22 cellular contexts compared by ENCODE assay signal in genomic region chr16:88698694-88699045, GRCh38. TPM values are rescaled to one million over a fixed set of nuclear protein-coding genes. Genes with fewer than 3 reads are reported as not detected.
DNase-seq lines count a peak whose midpoint lies in the region; ATAC-seq, FAIRE-seq and TF ChIP-seq lines count a peak whose summit lies in the region.
"Had no signal": no experiment of that assay in that cellular context is flagged by ENCODE, and none has a peak within 500 bp of the region (broad histone marks: within the 10 kb centered on the region; RNA-seq: fewer than 3 reads in every experiment).

No MANE protein-coding gene starts in this region.

- no peaks in the 10 kb centered on the region for H3K9me1 ChIP-seq in K562 (ENCODE audit: control insufficient read depth, insufficient read depth, low read length)

- in situ Hi-C loops in K562 (cut with MboI): no loop called here

- ATAC-seq in K562: no peak
- no peak for ATAC-seq in left ventricle myocardium superior
- ATAC-seq: CD8-positive, alpha-beta T cell; SK-N-SH treated with all-trans-retinoic acid at 6 μM for 48 hours had no signal

- no peak for TF ChIP-seq POLR2A in K562 (conservative IDR thresholded peaks at IDR 0.05)

- peaks cover 25% of the 10 kb centered on the region for H3K79me2 ChIP-seq in K562 (ENCODE audit: control insufficient read depth, insufficient read depth, low read length)

- no peak overlapping the region for H2AFZ ChIP-seq in K562 (ENCODE audit: low read depth, low read length)
- H2AFZ ChIP-seq: GM23248 had no signal

- H4K20me1 ChIP-seq in BLaER1 treated with 17β-estradiol and CSF1 and Interleukin-3, amounts not matched to agents 10 nM and 100 nM: peaks cover 6 to 46% (median 16%) of the 10 kb centered on the region in 11 experiments; a peak in 14 of 22 replicates
- H4K20me1 ChIP-seq in K562 (replicated peaks; ENCODE audit: control insufficient read depth, insufficient read depth, low read length): peaks cover under 1% of the 10 kb centered on the region; the same call in 1 of the 2 replicates

- H3K27ac ChIP-seq in BLaER1 treated with 17β-estradiol and CSF1 and Interleukin-3, amounts not matched to agents 10 nM and 100 nM: peak overlapping the region in 10 of 11 experiments; percentile 8 to 97 (median 94); a peak in 16 of 22 replicates
- no peak overlapping the region for H3K27ac ChIP-seq in K562 (ENCODE audit: extremely low read depth, low read depth, low read length)
- H3K27ac ChIP-seq in neutrophil: peak overlapping the region; percentile 100
- H3K27ac ChIP-seq: GM23248, HL-60 had no signal

- CTCF ChIA-PET in K562 (lab: Yijun Ruan, JAX; ENCODE audit: low intra/inter-chr PET ratio): interaction anchor here (0.8 kb wide), 1 partner anchor 87 kb away, joined by 3 read pairs; no protein-coding TSS in a partner anchor

- TF ChIP-seq CTCF in GM12865 (IDR thresholded peaks at IDR 0.05; ENCODE audit: insufficient read depth, low read depth, low read length, missing control alignments) (no peak), K562 (IDR thresholded peaks at IDR 0.05 in 2 of 3, conservative IDR thresholded peaks at IDR 0.05 in 1 of 3; ENCODE audit: insufficient read depth in 2 of 3, low read depth in 1 of 3, low read length in 3 of 3) (no peak), neutrophil (IDR thresholded peaks at IDR 0.05) (no peak)

- peak overlapping the region; percentile 96 to 100 (median 99) for H3K4me2 ChIP-seq in BLaER1 treated with 17β-estradiol and CSF1 and Interleukin-3, amounts not matched to agents 10 nM and 100 nM
- no peak overlapping the region for H3K4me2 ChIP-seq in K562 (ENCODE audit: insufficient read depth, low read length)

- DNase-seq in GM12865 (ENCODE audit: low read depth) (peak; percentile 55), K562 (ENCODE audit: extremely low read depth in 1 of 4, low spot score in 3 of 4) (no peak), SK-N-DZ (ENCODE audit: low spot score) (no peak), NCI-H1694 (lab: John Stamatoyannopoulos, UW) (no peak), left ventricle myocardium superior (no peak)
- DNase-seq: EL; GM23248; HCEC 1CT; NCI-H1105 treated with DMSO at 0.1 percent for 48 hours; NCI-H1694 treated with DMSO at 0.1 percent for 48 hours; NCI-H2107; NCI-H510A; NCI-H748 treated with DMSO at 0.1 percent for 48 hours; NK-92 treated with Interleukin-12 subunit alpha and Interleukin-12 subunit beta, amount 100 ng/mL, for 24 hours; RPMI8226; SHP77 treated with DMSO at 0.1 percent for 48 hours had no signal

- no TSS peak for BruUV-seq in K562 (replicated peaks; lab: Mats Ljungman, UMichigan)

- H3K9ac ChIP-seq in BLaER1 treated with 17β-estradiol and CSF1 and Interleukin-3, amounts not matched to agents 10 nM and 100 nM: peak overlapping the region; percentile 6 to 92 (median 86); a peak in 21 of 22 replicates
- no peak overlapping the region for H3K9ac ChIP-seq in K562 (ENCODE audit: insufficient read depth in 1 of 2, low read depth in 2 of 2, low read length in 2 of 2)
- H3K9ac ChIP-seq: GM23248 had no signal

- peak overlapping the region in 7 of 10 experiments; percentile 9 to 98 (median 94); a peak in 9 of 20 replicates for H3K4me3 ChIP-seq in BLaER1 treated with 17β-estradiol and CSF1 and Interleukin-3, amounts not matched to agents 10 nM and 100 nM
- H3K4me3 ChIP-seq in GM12865 (ENCODE audit: low read depth, low read length) (no peak overlapping the region), K562 (no peak overlapping the region), neutrophil (ENCODE audit: low read depth in 1 of 2, low read length in 1 of 2) (no peak overlapping the region)
- H3K4me3 ChIP-seq: GM23248 had no signal

- no peak for TF ChIP-seq RAD21 in K562 (CRISPR knock-in tag; conservative IDR thresholded peaks at IDR 0.05 in 1 of 2, IDR thresholded peaks at IDR 0.05 in 1 of 2)

- peaks cover 0 to under 1% (median 0%) of the 10 kb centered on the region in 11 experiments; a peak in 1 of 22 replicates for H3K27me3 ChIP-seq in BLaER1 treated with 17β-estradiol and CSF1 and Interleukin-3, amounts not matched to agents 10 nM and 100 nM
- no peaks in the 10 kb centered on the region for H3K27me3 ChIP-seq in K562 (ENCODE audit: control insufficient read depth in 2 of 2, insufficient read depth in 2 of 2, low read length in 2 of 2)
- H3K27me3 ChIP-seq in neutrophil: no peaks in the 10 kb centered on the region

- POLR2A ChIA-PET in K562 (lab: Yijun Ruan, JAX): interaction anchor here (0.9 kb wide), 1 partner anchor 9 kb away, joined by 3 read pairs; no protein-coding TSS in a partner anchor

- 94% methylated on average over 22 of the region's 22 CpGs for WGBS in K562 (ENCODE audit: insufficient coverage, low coverage, missing lambda C conversion rate)

- intact Hi-C loops in K562 (cut with micrococcal nuclease) (no loop called here), left ventricle myocardium superior (cut with micrococcal nuclease) (no loop called here)

- H3K9me3 ChIP-seq in BLaER1 treated with 17β-estradiol and CSF1 and Interleukin-3, amounts not matched to agents 10 nM and 100 nM (replicated peaks in 1 of 11): no peaks in the 10 kb centered on the region
- no peaks in the 10 kb centered on the region for H3K9me3 ChIP-seq in K562 (replicated peaks; ENCODE audit: control insufficient read depth, insufficient read depth, low read depth, low read length)
- H3K9me3 ChIP-seq in neutrophil: no peaks in the 10 kb centered on the region

- H3K4me1 ChIP-seq in BLaER1 treated with 17β-estradiol and CSF1 and Interleukin-3, amounts not matched to agents 10 nM and 100 nM: peaks cover 66 to 98% (median 80%) of the 10 kb centered on the region in 10 experiments
- peaks cover 10 to 88% of the 10 kb centered on the region in 2 experiments for H3K4me1 ChIP-seq in K562 (replicated peaks in 1 of 2; ENCODE audit: control insufficient read depth in 2 of 2, insufficient read depth in 2 of 2, low read length in 2 of 2)
- peaks cover 61 to 63% of the 10 kb centered on the region in 2 experiments for H3K4me1 ChIP-seq in neutrophil (ENCODE audit: control insufficient read depth in 1 of 2, insufficient read depth in 1 of 2, low read depth in 1 of 2, low read length in 1 of 2)

- H3K36me3 ChIP-seq in BLaER1 treated with 17β-estradiol and CSF1 and Interleukin-3, amounts not matched to agents 10 nM and 100 nM: peaks cover 6 to 68% (median 46%) of the 10 kb centered on the region in 11 experiments; a peak in 21 of 22 replicates
- H3K36me3 ChIP-seq in K562 (ENCODE audit: control insufficient read depth, insufficient read depth, low read length): peaks cover 74% of the 10 kb centered on the region; the same call in 1 of the 3 replicates
- peaks cover 76% of the 10 kb centered on the region for H3K36me3 ChIP-seq in neutrophil

- no peak for TF ChIP-seq EP300 in K562 (IDR thresholded peaks at IDR 0.05; ENCODE audit: low read length)

- no peak for FAIRE-seq in K562 (lab: Jason Lieb, UNC)
- FAIRE-seq: GM18507 had no signal

RNA-seq across cellular contexts. Expression of gene RNF166, which starts 7.5 kb away (rescaled TPM):
- 58.8 and 182 TPM in 2 replicates for total RNA-seq in K562 (2011; cell fraction: chromatin; rRNA removed; ENCODE audit: low replicate concordance)
- total RNA-seq in K562 (2011; cell fraction: nucleolus; rRNA removed): 89.5 and 92.7 TPM in 2 replicates
- total RNA-seq in K562 (2011; cell fraction: nucleoplasm; rRNA removed): 60.1 and 64.4 TPM in 2 replicates
- total RNA-seq in K562 (2014; rRNA removed) (46.9 and 61.6 TPM in 2 replicates), K562 (2014; rRNA removed; fragmentation: Illumina TruSeq; extraction: Trizol) (6.1 and 7.3 TPM in 2 replicates), K562 (2015; rRNA removed; fragmentation: Illumina TruSeq; extraction: Trizol) (19.5 and 22.3 TPM in 2 replicates), K562 (2021) (60.3 and 61.2 TPM in 2 replicates), left ventricle myocardium superior (16.2 TPM)
- polyA plus RNA-seq in K562 (2011; rRNA removed) (26.5 and 37.4 TPM in 2 replicates), K562 (2014; fragmentation: Illumina TruSeq; extraction: Trizol) (12.7 and 27.9 TPM in 2 replicates), K562 (2014; fragmentation: Nextera tagmentation; extraction: Ambion mirVana) (under 1 TPM; 0.56 to 0.96 TPM), K562 (2014; rRNA removed) (59.4 and 65.6 TPM in 2 replicates)
- polyA plus RNA-seq in K562 (2011; cell fraction: cytosol; rRNA removed): 37.8 and 90.9 TPM in 2 replicates
- 118 and 185 TPM in 2 replicates for polyA plus RNA-seq in K562 (2011; cell fraction: nucleus; rRNA removed)
- polyA plus RNA-seq in K562 (2012): 23.8 and 39.8 TPM in 2 replicates
- polyA minus RNA-seq in K562 (2011; rRNA and poly(A)+ RNA removed): 7.0 and 12.0 TPM in 2 replicates
- 41.2 and 44.5 TPM in 2 replicates for polyA minus RNA-seq in K562 (2011; cell fraction: cytosol; rRNA and poly(A)+ RNA removed)
- 33.4 and 39.2 TPM in 2 replicates for polyA minus RNA-seq in K562 (2011; cell fraction: nucleus; rRNA and poly(A)+ RNA removed)
- 50.9 and 65.7 TPM in 2 replicates for polyA plus RNA-seq in SK-N-DZ (2014; cell fraction: cytosol; rRNA removed)
- 115 and 130 TPM in 2 replicates for polyA plus RNA-seq in SK-N-DZ (2014; cell fraction: nucleus; rRNA removed)

RNA-seq across cellular contexts. Expression of gene CTU2, which starts 7.6 kb away (rescaled TPM):
- total RNA-seq in K562 (2011; cell fraction: chromatin; rRNA removed; ENCODE audit: low replicate concordance): 45.3 and 159 TPM in 2 replicates
- total RNA-seq in K562 (2011; cell fraction: nucleolus; rRNA removed): 114 and 148 TPM in 2 replicates
- total RNA-seq in K562 (2011; cell fraction: nucleoplasm; rRNA removed): 48.7 and 66.7 TPM in 2 replicates
- total RNA-seq in K562 (2014; rRNA removed) (55.4 and 68.9 TPM in 2 replicates), K562 (2014; rRNA removed; fragmentation: Illumina TruSeq; extraction: Trizol) (7.2 and 11.9 TPM in 2 replicates), K562 (2015; rRNA removed; fragmentation: Illumina TruSeq; extraction: Trizol) (41.1 and 49.2 TPM in 2 replicates), K562 (2021) (105 and 106 TPM in 2 replicates), left ventricle myocardium superior (22.7 TPM)
- polyA plus RNA-seq in K562 (2011; rRNA removed) (23.2 and 30.1 TPM in 2 replicates), K562 (2014; fragmentation: Illumina TruSeq; extraction: Trizol) (17.7 and 46.9 TPM in 2 replicates), K562 (2014; fragmentation: Nextera tagmentation; extraction: Ambion mirVana) (1 to 10 TPM; 1.3 to 3.0 TPM), K562 (2014; rRNA removed) (63.4 and 76.6 TPM in 2 replicates)
- 40.2 and 96.8 TPM in 2 replicates for polyA plus RNA-seq in K562 (2011; cell fraction: cytosol; rRNA removed)
- polyA plus RNA-seq in K562 (2011; cell fraction: nucleus; rRNA removed): 102 and 136 TPM in 2 replicates
- 34.1 and 51.7 TPM in 2 replicates for polyA plus RNA-seq in K562 (2012)
- 9.4 and 14.4 TPM in 2 replicates for polyA minus RNA-seq in K562 (2011; rRNA and poly(A)+ RNA removed)
- polyA minus RNA-seq in K562 (2011; cell fraction: cytosol; rRNA and poly(A)+ RNA removed): 48.0 and 51.1 TPM in 2 replicates
- polyA minus RNA-seq in K562 (2011; cell fraction: nucleus; rRNA and poly(A)+ RNA removed): 40.7 and 44.1 TPM in 2 replicates
- polyA plus RNA-seq in SK-N-DZ (2014; cell fraction: cytosol; rRNA removed): 31.8 and 36.8 TPM in 2 replicates
- polyA plus RNA-seq in SK-N-DZ (2014; cell fraction: nucleus; rRNA removed): 56.6 and 109 TPM in 2 replicates

RNA-seq across cellular contexts. Expression of gene SNAI3, which starts 12.4 kb away (rescaled TPM):
- 0.79 and 2.9 TPM in 2 replicates for total RNA-seq in K562 (2011; cell fraction: chromatin; rRNA removed; ENCODE audit: low replicate concordance)
- 3.2 and 3.7 TPM in 2 replicates for total RNA-seq in K562 (2011; cell fraction: nucleolus; rRNA removed)
- total RNA-seq in K562 (2011; cell fraction: nucleoplasm; rRNA removed): 0.95 and 1.1 TPM in 2 replicates
- total RNA-seq in K562 (2014; rRNA removed): 2.7 and 4.1 TPM in 2 replicates
- 0.15 and 0.19 TPM in 2 replicates for total RNA-seq in K562 (2014; rRNA removed; fragmentation: Illumina TruSeq; extraction: Trizol)
- 0.72 and 0.87 TPM in 2 replicates for total RNA-seq in K562 (2015; rRNA removed; fragmentation: Illumina TruSeq; extraction: Trizol)
- 2.5 and 3.1 TPM in 2 replicates for total RNA-seq in K562 (2021)
- 0.88 and 3.0 TPM in 2 replicates for polyA plus RNA-seq in K562 (2011; rRNA removed)
- 3.2 and 5.5 TPM in 2 replicates for polyA plus RNA-seq in K562 (2011; cell fraction: cytosol; rRNA removed)
- 2.9 and 3.8 TPM in 2 replicates for polyA plus RNA-seq in K562 (2011; cell fraction: nucleus; rRNA removed)
- 0.95 and 1.2 TPM in 2 replicates for polyA plus RNA-seq in K562 (2012)
- 0.70 and 1.9 TPM in 2 replicates for polyA plus RNA-seq in K562 (2014; fragmentation: Illumina TruSeq; extraction: Trizol)
- under 1 TPM in 1 of 2 experiments, not detected in 1; 0.04 TPM for polyA plus RNA-seq in K562 (2014; fragmentation: Nextera tagmentation; extraction: Ambion mirVana)
- polyA plus RNA-seq in K562 (2014; rRNA removed): 1.5 and 2.1 TPM in 2 replicates
- 0.42 and 0.87 TPM in 2 replicates for polyA minus RNA-seq in K562 (2011; rRNA and poly(A)+ RNA removed)
- polyA minus RNA-seq in K562 (2011; cell fraction: cytosol; rRNA and poly(A)+ RNA removed): 1.9 and 3.5 TPM in 2 replicates
- polyA minus RNA-seq in K562 (2011; cell fraction: nucleus; rRNA and poly(A)+ RNA removed): 1.5 and 2.3 TPM in 2 replicates
- polyA plus RNA-seq in SK-N-DZ (2014; cell fraction: cytosol; rRNA removed): 0.22 and 0.82 TPM in 2 replicates
- polyA plus RNA-seq in SK-N-DZ (2014; cell fraction: nucleus; rRNA removed): 0.16 and 0.21 TPM in 2 replicates
- total RNA-seq in left ventricle myocardium superior: 3.8 TPM
- total RNA-seq: GM23248 had no signal

RNA-seq across cellular contexts. Expression of gene MVD, which starts 35.8 kb away (rescaled TPM):
- total RNA-seq in K562 (2011; cell fraction: chromatin; rRNA removed; ENCODE audit: low replicate concordance): 321 and 787 TPM in 2 replicates
- 569 and 688 TPM in 2 replicates for total RNA-seq in K562 (2011; cell fraction: nucleolus; rRNA removed)
- total RNA-seq in K562 (2011; cell fraction: nucleoplasm; rRNA removed): 436 and 479 TPM in 2 replicates
- 89.2 and 121 TPM in 2 replicates for total RNA-seq in K562 (2014; rRNA removed)
- total RNA-seq in K562 (2014; rRNA removed; fragmentation: Illumina TruSeq; extraction: Trizol): 17.6 and 26.6 TPM in 2 replicates
- 45.3 and 45.5 TPM in 2 replicates for total RNA-seq in K562 (2015; rRNA removed; fragmentation: Illumina TruSeq; extraction: Trizol)
- 126 and 141 TPM in 2 replicates for total RNA-seq in K562 (2021)
- 53.9 and 168 TPM in 2 replicates for polyA plus RNA-seq in K562 (2011; rRNA removed)
- polyA plus RNA-seq in K562 (2011; cell fraction: cytosol; rRNA removed): 114 and 126 TPM in 2 replicates
- polyA plus RNA-seq in K562 (2011; cell fraction: nucleus; rRNA removed): 587 and 718 TPM in 2 replicates
- 111 and 112 TPM in 2 replicates for polyA plus RNA-seq in K562 (2012)
- 32.9 and 65.4 TPM in 2 replicates for polyA plus RNA-seq in K562 (2014; fragmentation: Illumina TruSeq; extraction: Trizol)
- polyA plus RNA-seq in K562 (2014; fragmentation: Nextera tagmentation; extraction: Ambion mirVana): 10 to 100 TPM; 12.2 to 15.4 TPM
- polyA plus RNA-seq in K562 (2014; rRNA removed): 65.6 and 82.5 TPM in 2 replicates
- polyA minus RNA-seq in K562 (2011; rRNA and poly(A)+ RNA removed): 19.0 and 22.9 TPM in 2 replicates
- polyA minus RNA-seq in K562 (2011; cell fraction: cytosol; rRNA and poly(A)+ RNA removed): 57.7 and 136 TPM in 2 replicates
- 78.2 and 151 TPM in 2 replicates for polyA minus RNA-seq in K562 (2011; cell fraction: nucleus; rRNA and poly(A)+ RNA removed)
- polyA plus RNA-seq in SK-N-DZ (2014; cell fraction: cytosol; rRNA removed): 79.6 and 90.5 TPM in 2 replicates
- polyA plus RNA-seq in SK-N-DZ (2014; cell fraction: nucleus; rRNA removed): 223 and 279 TPM in 2 replicates
- total RNA-seq in left ventricle myocardium superior: 23.9 TPM

RNA-seq across cellular contexts. Expression of gene CYBA, which starts 47.8 kb away (rescaled TPM):
- 136 and 579 TPM in 2 replicates for total RNA-seq in K562 (2011; cell fraction: chromatin; rRNA removed; ENCODE audit: low replicate concordance)
- 819 and 943 TPM in 2 replicates for total RNA-seq in K562 (2011; cell fraction: nucleolus; rRNA removed)
- 427 and 435 TPM in 2 replicates for total RNA-seq in K562 (2011; cell fraction: nucleoplasm; rRNA removed)
- 683 and 757 TPM in 2 replicates for total RNA-seq in K562 (2014; rRNA removed)
- total RNA-seq in K562 (2014; rRNA removed; fragmentation: Illumina TruSeq; extraction: Trizol): 44.5 and 72.5 TPM in 2 replicates
- total RNA-seq in K562 (2015; rRNA removed; fragmentation: Illumina TruSeq; extraction: Trizol): 196 and 239 TPM in 2 replicates
- 384 and 422 TPM in 2 replicates for total RNA-seq in K562 (2021)
- polyA plus RNA-seq in K562 (2011; rRNA removed): 93.0 and 157 TPM in 2 replicates
- polyA plus RNA-seq in K562 (2011; cell fraction: cytosol; rRNA removed): 366 and 963 TPM in 2 replicates
- polyA plus RNA-seq in K562 (2011; cell fraction: nucleus; rRNA removed): 349 and 566 TPM in 2 replicates
- polyA plus RNA-seq in K562 (2012): 346 and 377 TPM in 2 replicates
- polyA plus RNA-seq in K562 (2014; fragmentation: Illumina TruSeq; extraction: Trizol): 63.5 and 240 TPM in 2 replicates
- polyA plus RNA-seq in K562 (2014; fragmentation: Nextera tagmentation; extraction: Ambion mirVana): under 1 TPM; 0.34 to 0.45 TPM
- 519 and 579 TPM in 2 replicates for polyA plus RNA-seq in K562 (2014; rRNA removed)
- 40.1 and 80.4 TPM in 2 replicates for polyA minus RNA-seq in K562 (2011; rRNA and poly(A)+ RNA removed)
- 249 and 254 TPM in 2 replicates for polyA minus RNA-seq in K562 (2011; cell fraction: cytosol; rRNA and poly(A)+ RNA removed)
- 78.6 and 83.5 TPM in 2 replicates for polyA minus RNA-seq in K562 (2011; cell fraction: nucleus; rRNA and poly(A)+ RNA removed)
- 87.8 and 89.4 TPM in 2 replicates for polyA plus RNA-seq in SK-N-DZ (2014; cell fraction: cytosol; rRNA removed)
- 94.7 and 97.2 TPM in 2 replicates for polyA plus RNA-seq in SK-N-DZ (2014; cell fraction: nucleus; rRNA removed)
- 48.6 TPM for total RNA-seq in left ventricle myocardium superior

Comparison
In these comparisons a context has a peak if more than half of its experiments do, and no peak if none do; other contexts are left out.
1. H3K4me3 ChIP-seq: peak in BLaER1 treated with 17β-estradiol and CSF1 and Interleukin-3, amounts not matched to agents 10 nM and 100 nM (7 of 10); none in GM12865 (single experiment), K562 (single experiment) and neutrophil (0 of 2).
2. H3K9ac ChIP-seq: peak in BLaER1 treated with 17β-estradiol and CSF1 and Interleukin-3, amounts not matched to agents 10 nM and 100 nM (11 of 11); none in K562 (0 of 2).